1 cellular context compared by ENCODE assay signal in genomic region chr16:14307623-14308356, GRCh38.
TF ChIP-seq lines count a peak whose summit lies in the region.

No MANE protein-coding gene starts in this region.

TF ChIP-seq in H1, 55 proteins besides CTCF, POLR2A, EP300 and RAD21:
- TF ChIP-seq PHF8 (conservative IDR thresholded peaks at IDR 0.05; ENCODE audit: low read depth, low read length): no peak
- TF ChIP-seq, protein P1, sequence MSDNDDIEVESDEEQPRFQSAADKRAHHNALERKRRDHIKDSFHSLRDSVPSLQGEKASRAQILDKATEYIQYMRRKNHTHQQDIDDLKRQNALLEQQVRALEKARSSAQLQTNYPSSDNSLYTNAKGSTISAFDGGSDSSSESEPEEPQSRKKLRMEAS (IDR thresholded peaks at IDR 0.05): 0 out of 2 replicates have a peak, but pooled peaks have one; percentile 26
